ENCODE assay signal across 8 cellular contexts in the genomic region with DNA sequence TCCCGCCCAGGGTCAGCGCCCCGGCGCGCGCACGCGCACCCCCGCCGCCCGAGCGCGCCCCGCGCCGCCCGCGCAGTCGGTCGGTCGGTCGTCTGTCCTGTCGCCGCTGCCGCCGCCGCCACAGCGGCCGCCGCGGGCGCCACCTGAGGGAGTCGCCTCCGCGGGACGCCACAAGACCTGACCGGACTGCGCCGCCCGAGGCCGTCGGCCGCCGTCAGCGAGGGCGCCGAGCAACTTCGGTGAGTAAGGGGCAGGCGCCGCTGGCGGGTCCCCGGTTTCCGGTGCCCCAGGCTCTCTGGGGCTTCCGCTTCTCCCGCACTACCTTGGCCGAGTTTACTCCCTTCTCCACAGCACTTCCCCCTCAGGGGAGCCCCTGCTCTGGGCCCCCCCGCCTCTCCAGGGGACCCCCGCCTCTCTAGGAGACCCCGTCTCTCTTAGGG. TPM values are rescaled to one million over a fixed set of nuclear protein-coding genes. Genes with fewer than 3 reads are reported as not detected.
A peak's percentile ranks its signal among the peaks of the same experiment; 100 is the strongest.
DNase-seq lines count a peak whose midpoint lies in the region; ATAC-seq lines count a peak whose summit lies in the region.

No MANE protein-coding gene starts in this region.

- H3K9me3 ChIP-seq in CD4-positive, alpha-beta memory T cell (ENCODE audit: control insufficient read depth in 1 of 2, low read length in 2 of 2), result no peaks in the 10 kb centered on the region

- H3K4me3 ChIP-seq in CD4-positive, alpha-beta memory T cell (ENCODE audit: low read length in 2 of 2), result peak overlapping the region; percentile 57 to 86

- DNase-seq in CD4-positive, alpha-beta memory T cell, result peak in 1 of 5 donors; percentile 67
- DNase-seq in NCI-H146 (lab: John Stamatoyannopoulos, UW) (peak; percentile 83), islet precursor cell (peak; percentile 88), 8988T (no peak)
- DNase-seq in stimulated activated CD4-positive, alpha-beta T cell treated with anti-CD3 and anti-CD28 coated beads, Interleukin-4, amount 100 ng/mL, for 4 hours, result peak; percentile 44 to 53

- H3K4me1 Mint-ChIP-seq in CD4-positive, alpha-beta memory T cell, result peaks cover 31 to 53% (median 41%) of the 10 kb centered on the region in 4 donors
- peaks cover 46% of the 10 kb centered on the region for H3K4me1 Mint-ChIP-seq in activated naive CD4-positive, alpha-beta T cell treated with anti-CD3 and anti-CD28 coated beads, Interleukin-2, amount 50 U/mL, for 24 hours

- H3K4me3 Mint-ChIP-seq in CD4-positive, alpha-beta memory T cell, result peak overlapping the region; percentile 93 to 98 (median 94)
- peak overlapping the region; percentile 96 for H3K4me3 Mint-ChIP-seq in activated naive CD4-positive, alpha-beta T cell treated with anti-CD3 and anti-CD28 coated beads, Interleukin-2, amount 50 U/mL, for 24 hours

- H3K27me3 ChIP-seq in CD4-positive, alpha-beta memory T cell (ENCODE audit: insufficient read depth, low read length), result no peaks in the 10 kb centered on the region

- ATAC-seq in GM21529 (IDR thresholded peaks at IDR 0.05; ENCODE audit: unreplicated experiment) (peak; percentile 13), GM19035 (IDR thresholded peaks at IDR 0.05; ENCODE audit: unreplicated experiment) (no peak)

- CTCF ChIA-PET in CD4-positive, alpha-beta memory T cell (lab: Charles Lee; ENCODE audit: partially characterized antibody), result interaction anchor here (0.7 to 2.1 kb wide), 9 partner anchors 13 to 130 kb away, joined by 3 to 9 read pairs (median 4); a partner anchor contains a TSS

- peak overlapping the region; percentile 93 to 97 (median 95) for H3K27ac Mint-ChIP-seq in CD4-positive, alpha-beta memory T cell
- peak overlapping the region; percentile 81 for H3K27ac Mint-ChIP-seq in activated naive CD4-positive, alpha-beta T cell treated with anti-CD3 and anti-CD28 coated beads, Interleukin-2, amount 50 U/mL, for 24 hours

- H3K4me1 ChIP-seq in CD4-positive, alpha-beta memory T cell (ENCODE audit: insufficient read depth, low read length), result peaks cover 55% of the 10 kb centered on the region

- H3K27me3 Mint-ChIP-seq in CD4-positive, alpha-beta memory T cell, result no peaks in the 10 kb centered on the region
- no peaks in the 10 kb centered on the region for H3K27me3 Mint-ChIP-seq in activated naive CD4-positive, alpha-beta T cell treated with anti-CD3 and anti-CD28 coated beads, Interleukin-2, amount 50 U/mL, for 24 hours

- no peaks in the 10 kb centered on the region for H3K9me3 Mint-ChIP-seq in CD4-positive, alpha-beta memory T cell
- no peaks in the 10 kb centered on the region for H3K9me3 Mint-ChIP-seq in activated naive CD4-positive, alpha-beta T cell treated with anti-CD3 and anti-CD28 coated beads, Interleukin-2, amount 50 U/mL, for 24 hours

- H3K27ac ChIP-seq in CD4-positive, alpha-beta memory T cell (ENCODE audit: low read depth, low read length), result peak overlapping the region; percentile 85

- POLR2A ChIA-PET in CD4-positive, alpha-beta memory T cell (lab: Charles Lee; ENCODE audit: partially characterized antibody), result interaction anchor here (0.6 to 2.1 kb wide), 18 partner anchors 8 to 804 kb away, joined by 3 to 49 read pairs (median 6); a partner anchor contains a TSS

- peaks cover 0 to 8% of the 10 kb centered on the region in 2 donors for H3K36me3 Mint-ChIP-seq in CD4-positive, alpha-beta memory T cell
- no peaks in the 10 kb centered on the region for H3K36me3 Mint-ChIP-seq in activated naive CD4-positive, alpha-beta T cell treated with anti-CD3 and anti-CD28 coated beads, Interleukin-2, amount 50 U/mL, for 24 hours

- intact Hi-C loops in CD4-positive, alpha-beta memory T cell (cut with micrococcal nuclease), result loop anchor here (1.0 to 2.0 kb wide), 5 partner anchors 13 to 194 kb away; a partner anchor contains a TSS

- no peaks in the 10 kb centered on the region for H3K36me3 ChIP-seq in CD4-positive, alpha-beta memory T cell (ENCODE audit: insufficient read depth, low read length)

RNA-seq across cellular contexts. Expression of a gene that starts 19.6 kb away (rescaled TPM):
- total RNA-seq in CD4-positive, alpha-beta memory T cell, result 100 to 1,000 TPM; 101 to 108 TPM
- 10 to 100 TPM in 1 of 2 donors, 1 to 10 TPM in 1; 3.8 to 30.6 TPM for polyA plus RNA-seq in CD4-positive, alpha-beta memory T cell
